Comparison of ENCODE assay signal across 8 cellular contexts in genomic region chr14:103074699-103075341, GRCh38. TPM values are rescaled to one million over a fixed set of nuclear protein-coding genes. Genes with fewer than 3 reads are reported as not detected.
A peak's percentile ranks its signal among the peaks of the same experiment; 100 is the strongest.
DNase-seq lines count a peak whose midpoint lies in the region; ATAC-seq, FAIRE-seq and TF ChIP-seq lines count a peak whose summit lies in the region.

No MANE protein-coding gene starts in this region.

- H4K20me1 ChIP-seq in GM12878 (ENCODE audit: control insufficient read depth, insufficient read depth) (no peaks in the 10 kb centered on the region), HepG2 (ENCODE audit: insufficient read depth, low read length) (no peaks in the 10 kb centered on the region)

- ATAC-seq in GM12878 (peak; percentile 2; the same call in 1 of the 3 replicates), HepG2 (peak; percentile 42), upper lobe of right lung (peak; percentile 70), GM19463 (IDR thresholded peaks at IDR 0.05; ENCODE audit: unreplicated experiment) (no peak)

- TF ChIP-seq EP300 in GM12878 (IDR thresholded peaks at IDR 0.05; ENCODE audit: borderline replicate concordance in 1 of 2, control insufficient read depth in 1 of 2, low read depth in 2 of 2, low read length in 2 of 2) (no peak), HepG2 (IDR thresholded peaks at IDR 0.05; ENCODE audit: low read depth in 2 of 2, low read length in 2 of 2) (no peak), HepG2 (CRISPR knock-in tag; IDR thresholded peaks at IDR 0.05; ENCODE audit: borderline replicate concordance) (no peak)

- H3K4me1 ChIP-seq in GM12878 (ENCODE audit: control insufficient read depth, insufficient read depth, low read length) (peaks cover 8% of the 10 kb centered on the region), HepG2 (ENCODE audit: insufficient read depth, low read length) (peaks cover 71% of the 10 kb centered on the region), upper lobe of right lung (peaks cover 21% of the 10 kb centered on the region)

- in situ Hi-C loops in GM12878 (cut with MboI), result loop anchor here (5.0 kb wide), 1 partner anchor 217 kb away; no protein-coding TSS in a partner anchor
- in situ Hi-C loops in HepG2 (cut with HindIII; ENCODE audit: extremely low pct_ligation_motif_present, low pct_unique_long_range_greater_than_20kb), result loop anchor here (5.0 kb wide), 1 partner anchor 217 kb away; no protein-coding TSS in a partner anchor

- H3K36me3 ChIP-seq in GM12878 (ENCODE audit: control insufficient read depth in 2 of 2, insufficient read depth in 2 of 2, low read length in 1 of 2) (no peaks in the 10 kb centered on the region), HepG2 (replicated peaks in 1 of 2; ENCODE audit: control insufficient read depth in 1 of 2, insufficient read depth in 2 of 2, low read length in 2 of 2) (no peaks in the 10 kb centered on the region), upper lobe of right lung (no peaks in the 10 kb centered on the region)

- RAD21 ChIA-PET in GM12878 (lab: Charles Lee; ENCODE audit: unreplicated experiment), result interaction anchor here (0.6 to 2.3 kb wide), 10 partner anchors 13 to 382 kb away, joined by 3 to 14 read pairs (median 6); no protein-coding TSS in a partner anchor

- H3K79me2 ChIP-seq in GM12878 (ENCODE audit: control insufficient read depth, insufficient read depth, low read length) (no peaks in the 10 kb centered on the region), HepG2 (ENCODE audit: insufficient read depth, low read length) (no peaks in the 10 kb centered on the region)

- TF ChIP-seq RAD21 in GM12878 (IDR thresholded peaks at IDR 0.05; ENCODE audit: insufficient read depth, low read depth, low read length) (no peak), HepG2 (CRISPR knock-in tag; IDR thresholded peaks at IDR 0.05) (no peak)

- DNase-seq in stimulated activated naive CD4-positive, alpha-beta T cell treated with Interleukin-2 at 50 U/mL for 16 hours (lab: John Stamatoyannopoulos, UW), result peak; percentile 13
- DNase-seq in stimulated activated naive CD4-positive, alpha-beta T cell (lab: John Stamatoyannopoulos, UW), result no peak
- DNase-seq in GM12878 (ENCODE audit: low read depth, low spot score) (no peak), HepG2 (ENCODE audit: low spot score) (peak; percentile 70), upper lobe of right lung (peak; percentile 96), cerebellum (ENCODE audit: low spot score) (no peak), AML-193 (lab: John Stamatoyannopoulos, UW) (no peak)

- H3K27me3 ChIP-seq in GM12878 (replicated peaks in 1 of 2; ENCODE audit: control insufficient read depth in 2 of 2, insufficient read depth in 2 of 2, low read length in 1 of 2) (no peaks in the 10 kb centered on the region; a peak in 2 of 4 replicates), HepG2 (ENCODE audit: control insufficient read depth in 1 of 2, insufficient read depth in 2 of 2, low read length in 2 of 2) (peaks cover 5 to 49% of the 10 kb centered on the region in 2 experiments; a peak in 4 of 5 replicates), upper lobe of right lung (no peaks in the 10 kb centered on the region)

- peak overlapping the region; percentile 84; the same call in 1 of the 2 replicates for H2AFZ ChIP-seq in GM12878 (ENCODE audit: control insufficient read depth, low read depth, low read length)
- H2AFZ ChIP-seq in HepG2 (ENCODE audit: low read length), result no peak overlapping the region

- peak overlapping the region; percentile 84 for H3K4me2 ChIP-seq in GM12878 (ENCODE audit: control insufficient read depth, insufficient read depth)
- H3K4me2 ChIP-seq in HepG2 (ENCODE audit: low read depth, low read length), result peak overlapping the region; percentile 76

- BruUV-seq in GM12878 (replicated peaks; lab: Mats Ljungman, UMichigan) (no TSS peak), HepG2 (replicated peaks; lab: Mats Ljungman, UMichigan) (no TSS peak)

- TF ChIP-seq CTCF in GM12878 (IDR thresholded peaks at IDR 0.05 in 2 of 3, conservative IDR thresholded peaks at IDR 0.05 in 1 of 3; ENCODE audit: control insufficient read depth in 2 of 3, extremely low read depth in 1 of 3, insufficient read depth in 1 of 3, low read depth in 3 of 3, low read length in 3 of 3) (no peak), HepG2 (CRISPR knock-in tag; IDR thresholded peaks at IDR 0.05) (no peak), upper lobe of right lung (IDR thresholded peaks at IDR 0.05) (no peak)

- TF ChIP-seq POLR2A in GM12878 (IDR thresholded peaks at IDR 0.05; ENCODE audit: low read depth, low read length) (no peak), HepG2 (IDR thresholded peaks at IDR 0.05; ENCODE audit: insufficient read depth in 1 of 2, low read depth in 2 of 2, low read length in 2 of 2) (no peak)

- peak overlapping the region; percentile 67; the same call in 1 of the 2 replicates for H3K4me3 ChIP-seq in GM12878
- peak overlapping the region; percentile 56 to 76 (median 62) for H3K4me3 ChIP-seq in HepG2 (replicated peaks in 1 of 3; ENCODE audit: insufficient read depth in 1 of 3, low read depth in 2 of 3, low read length in 3 of 3)
- H3K4me3 ChIP-seq in upper lobe of right lung, result peak overlapping the region; percentile 50

- intact Hi-C loops in GM12878 (cut with micrococcal nuclease; ENCODE audit: unreplicated experiment) (loop anchor here (1.0 kb wide), 1 partner anchor 65 kb away; no protein-coding TSS in a partner anchor), HepG2 (cut with micrococcal nuclease; ENCODE audit: unreplicated experiment) (no loop called here), upper lobe of right lung (cut with DNase I) (no loop called here)

- CTCF ChIA-PET in GM12878 (lab: Yijun Ruan, JAX) (interaction anchor here (0.6 to 4.3 kb wide), 14 partner anchors 21 to 499 kb away, joined by 3 to 25 read pairs (median 6); partner anchors contain the start of gene EXOC3L4), HepG2 (lab: Yijun Ruan, JAX; ENCODE audit: low intra/inter-chr PET ratio, low total read pairs) (interaction anchor here (1.7 kb wide), 1 partner anchor 218 kb away, joined by 6 read pairs; no protein-coding TSS in a partner anchor)

- no peak for FAIRE-seq in GM12878 (lab: Jason Lieb, UNC)
- no peak for FAIRE-seq in HepG2 (lab: Jason Lieb, UNC)

- H3K9ac ChIP-seq in GM12878 (ENCODE audit: control insufficient read depth, insufficient read depth, low read length), result no peak overlapping the region; the same call in 1 of the 2 replicates
- H3K9ac ChIP-seq in HepG2 (ENCODE audit: insufficient read depth, low read depth, low read length), result peak overlapping the region; percentile 32

- SMC1A ChIA-PET in GM12878 (lab: Charles Lee; ENCODE audit: uncharacterized antibody, unreplicated experiment), result interaction anchor here (0.8 to 2.2 kb wide), 10 partner anchors 9 to 424 kb away, joined by 3 to 7 read pairs (median 4); no protein-coding TSS in a partner anchor

- POLR2A ChIA-PET in GM12878 (lab: Charles Lee) (no interaction called here), HepG2 (lab: Yijun Ruan, JAX) (interaction anchor here (1.0 to 3.1 kb wide), 6 partner anchors 20 to 380 kb away, joined by 3 to 26 read pairs (median 10); partner anchors contain the start of genes EIF5 and EXOC3L4)

- WGBS in GM12878 (ENCODE audit: insufficient coverage, insufficient replicate concordance, low lambda C conversion rate, missing lambda C conversion rate), result 16% methylated on average over 17 of the region's 21 CpGs
- WGBS in HepG2 (ENCODE audit: low lambda C conversion rate), result 0% methylated on average over 2 of the region's 21 CpGs

- H3K27ac ChIP-seq in GM12878 (ENCODE audit: control insufficient read depth, insufficient read depth) (no peak overlapping the region), HepG2 (ENCODE audit: extremely low read length, insufficient read depth, low read length) (no peak overlapping the region), upper lobe of right lung (peak overlapping the region; percentile 88)

- H3K9me3 ChIP-seq in GM12878 (replicated peaks; ENCODE audit: control insufficient read depth, insufficient read depth, low read length), result no peaks in the 10 kb centered on the region
- H3K9me3 ChIP-seq in HepG2 (ENCODE audit: low read length), result no peaks in the 10 kb centered on the region
- H3K9me3 ChIP-seq in upper lobe of right lung, result no peaks in the 10 kb centered on the region

RNA-seq across cellular contexts. Expression of gene LBHD2, which starts 9.2 kb away (rescaled TPM):
- total RNA-seq in GM12878 (2013; cell fraction: nucleolus; rRNA removed), result not detected in 2 replicates
- total RNA-seq in GM12878 (2014; rRNA removed) (not detected in 2 replicates), GM12878 (2014; rRNA removed; fragmentation: Illumina TruSeq; extraction: Trizol) (not detected in 2 replicates), GM12878 (2021) (not detected in 2 replicates), HepG2 (2016; rRNA removed; fragmentation: Illumina TruSeq; extraction: Trizol) (0.72 and 1.00 TPM in 2 replicates), upper lobe of right lung (not detected), cerebellum (not detected)
- polyA plus RNA-seq in GM12878 (2011; ENCODE audit: low read depth), result not detected
- polyA plus RNA-seq in GM12878 (2011; rRNA removed) (not detected in 2 replicates), GM12878 (2014; fragmentation: Illumina TruSeq; extraction: Trizol) (not detected in 2 replicates), GM12878 (2014; fragmentation: Nextera tagmentation; extraction: Ambion mirVana) (not detected), GM12878 (2014; rRNA removed) (not detected in 2 replicates), GM12878 (2016; fragmentation: Nextera tagmentation; extraction: Ambion mirVana) (not detected), HepG2 (2011; rRNA removed) (0.67 and 0.95 TPM in 2 replicates)
- not detected in 2 replicates for polyA plus RNA-seq in GM12878 (2011; cell fraction: cytosol; rRNA removed)
- polyA plus RNA-seq in GM12878 (2011; cell fraction: nucleus; rRNA removed), result not detected in 2 replicates
- polyA plus RNA-seq in GM12878 (2012), result not detected in 2 replicates
- not detected in 2 replicates for polyA minus RNA-seq in GM12878 (2011; rRNA and poly(A)+ RNA removed)
- polyA minus RNA-seq in GM12878 (2011; cell fraction: cytosol; rRNA and poly(A)+ RNA removed), result not detected in 2 replicates
- polyA minus RNA-seq in GM12878 (2011; cell fraction: nucleus; rRNA and poly(A)+ RNA removed), result not detected in 2 replicates
- total RNA-seq in HepG2 (2016; cell fraction: cytosol; rRNA removed; fragmentation: Illumina TruSeq; extraction: Trizol; ENCODE audit: low read depth), result 2.3 and 2.8 TPM in 2 replicates
- total RNA-seq in HepG2 (2016; cell fraction: insoluble cytoplasmic fraction; rRNA removed; fragmentation: Illumina TruSeq; extraction: Trizol), result 0.37 and 0.39 TPM in 2 replicates
- total RNA-seq in HepG2 (2016; cell fraction: membrane; rRNA removed; fragmentation: Illumina TruSeq; extraction: Trizol), result 1.1 and 4.0 TPM in 2 replicates
- total RNA-seq in HepG2 (2016; cell fraction: nucleus; rRNA removed; fragmentation: Illumina TruSeq; extraction: Trizol), result not detected in 2 replicates
- polyA plus RNA-seq in HepG2 (2011; cell fraction: cytosol; rRNA removed), result 0.85 and 2.1 TPM in 2 replicates
- 0.64 and 1.0 TPM in 2 replicates for polyA plus RNA-seq in HepG2 (2011; cell fraction: nucleus; rRNA removed)
- 0.40 and 0.72 TPM in 2 replicates for polyA plus RNA-seq in HepG2 (2012)
- polyA plus RNA-seq in HepG2 (2016; cell fraction: cytosol; fragmentation: Illumina TruSeq; extraction: Trizol; ENCODE audit: low read depth), result 2.9 and 3.8 TPM in 2 replicates
- 0.36 and 0.88 TPM in 2 replicates for polyA plus RNA-seq in HepG2 (2016; cell fraction: insoluble cytoplasmic fraction; fragmentation: Illumina TruSeq; extraction: Trizol; ENCODE audit: low read depth)
- 0.86 and 1.1 TPM in 2 replicates for polyA plus RNA-seq in HepG2 (2016; cell fraction: membrane; fragmentation: Illumina TruSeq; extraction: Trizol; ENCODE audit: low read depth)
- polyA plus RNA-seq in HepG2 (2016; cell fraction: nucleus; fragmentation: Illumina TruSeq; extraction: Trizol; ENCODE audit: insufficient read depth, low read depth), result 0.73 and 0.75 TPM in 2 replicates
- 0.30 TPM in 1 of 2 replicates, not detected in the other for polyA minus RNA-seq in HepG2 (2011; rRNA and poly(A)+ RNA removed; ENCODE audit: low replicate concordance)
- not detected in 2 replicates for polyA minus RNA-seq in HepG2 (2011; cell fraction: cytosol; rRNA and poly(A)+ RNA removed)
- polyA minus RNA-seq in HepG2 (2011; cell fraction: nucleus; rRNA and poly(A)+ RNA removed), result not detected in 2 replicates

RNA-seq across cellular contexts. Expression of gene CDC42BPB, which starts 17.5 kb away (rescaled TPM):
- total RNA-seq in GM12878 (2013; cell fraction: nucleolus; rRNA removed), result 103 and 127 TPM in 2 replicates
- total RNA-seq in GM12878 (2014; rRNA removed), result 15.3 and 19.9 TPM in 2 replicates
- total RNA-seq in GM12878 (2014; rRNA removed; fragmentation: Illumina TruSeq; extraction: Trizol), result 10.0 and 10.7 TPM in 2 replicates
- 20.3 and 22.0 TPM in 2 replicates for total RNA-seq in GM12878 (2021)
- 9.3 TPM for polyA plus RNA-seq in GM12878 (2011; ENCODE audit: low read depth)
- polyA plus RNA-seq in GM12878 (2011; rRNA removed), result 17.4 and 22.1 TPM in 2 replicates
- polyA plus RNA-seq in GM12878 (2011; cell fraction: cytosol; rRNA removed), result 23.8 and 26.2 TPM in 2 replicates
- polyA plus RNA-seq in GM12878 (2011; cell fraction: nucleus; rRNA removed), result 61.2 and 90.5 TPM in 2 replicates
- 12.2 and 14.2 TPM in 2 replicates for polyA plus RNA-seq in GM12878 (2012)
- 8.4 and 15.9 TPM in 2 replicates for polyA plus RNA-seq in GM12878 (2014; fragmentation: Illumina TruSeq; extraction: Trizol)
- polyA plus RNA-seq in GM12878 (2014; fragmentation: Nextera tagmentation; extraction: Ambion mirVana), result under 1 TPM; 0.42 to 0.46 TPM
- polyA plus RNA-seq in GM12878 (2014; rRNA removed), result 18.3 and 23.6 TPM in 2 replicates
- 1 to 10 TPM in 1 of 2 experiments, under 1 TPM in 1; 0.82 to 1.7 TPM for polyA plus RNA-seq in GM12878 (2016; fragmentation: Nextera tagmentation; extraction: Ambion mirVana)
- polyA minus RNA-seq in GM12878 (2011; rRNA and poly(A)+ RNA removed), result 44.8 and 46.7 TPM in 2 replicates
- 14.2 and 15.8 TPM in 2 replicates for polyA minus RNA-seq in GM12878 (2011; cell fraction: cytosol; rRNA and poly(A)+ RNA removed)
- polyA minus RNA-seq in GM12878 (2011; cell fraction: nucleus; rRNA and poly(A)+ RNA removed), result 20.3 and 38.5 TPM in 2 replicates
- 19.7 and 20.2 TPM in 2 replicates for total RNA-seq in HepG2 (2016; rRNA removed; fragmentation: Illumina TruSeq; extraction: Trizol)
- 5.5 and 5.6 TPM in 2 replicates for total RNA-seq in HepG2 (2016; cell fraction: cytosol; rRNA removed; fragmentation: Illumina TruSeq; extraction: Trizol; ENCODE audit: low read depth)
- 15.3 and 20.6 TPM in 2 replicates for total RNA-seq in HepG2 (2016; cell fraction: insoluble cytoplasmic fraction; rRNA removed; fragmentation: Illumina TruSeq; extraction: Trizol)
- total RNA-seq in HepG2 (2016; cell fraction: membrane; rRNA removed; fragmentation: Illumina TruSeq; extraction: Trizol), result 7.4 and 7.9 TPM in 2 replicates
- total RNA-seq in HepG2 (2016; cell fraction: nucleus; rRNA removed; fragmentation: Illumina TruSeq; extraction: Trizol), result 21.4 and 24.6 TPM in 2 replicates
- 32.3 and 33.3 TPM in 2 replicates for polyA plus RNA-seq in HepG2 (2011; rRNA removed)
- polyA plus RNA-seq in HepG2 (2011; cell fraction: cytosol; rRNA removed), result 14.7 and 18.8 TPM in 2 replicates
- polyA plus RNA-seq in HepG2 (2011; cell fraction: nucleus; rRNA removed), result 82.2 and 87.0 TPM in 2 replicates
- polyA plus RNA-seq in HepG2 (2012), result 23.1 and 30.9 TPM in 2 replicates
- polyA plus RNA-seq in HepG2 (2016; cell fraction: cytosol; fragmentation: Illumina TruSeq; extraction: Trizol; ENCODE audit: low read depth), result 0.78 and 1.0 TPM in 2 replicates
- 10.5 and 14.1 TPM in 2 replicates for polyA plus RNA-seq in HepG2 (2016; cell fraction: insoluble cytoplasmic fraction; fragmentation: Illumina TruSeq; extraction: Trizol; ENCODE audit: low read depth)
- 3.0 and 3.4 TPM in 2 replicates for polyA plus RNA-seq in HepG2 (2016; cell fraction: membrane; fragmentation: Illumina TruSeq; extraction: Trizol; ENCODE audit: low read depth)
- polyA plus RNA-seq in HepG2 (2016; cell fraction: nucleus; fragmentation: Illumina TruSeq; extraction: Trizol; ENCODE audit: insufficient read depth, low read depth), result 45.7 and 47.5 TPM in 2 replicates
- polyA minus RNA-seq in HepG2 (2011; rRNA and poly(A)+ RNA removed; ENCODE audit: low replicate concordance), result 93.6 and 143 TPM in 2 replicates
- 23.7 and 25.9 TPM in 2 replicates for polyA minus RNA-seq in HepG2 (2011; cell fraction: cytosol; rRNA and poly(A)+ RNA removed)
- 38.8 and 39.3 TPM in 2 replicates for polyA minus RNA-seq in HepG2 (2011; cell fraction: nucleus; rRNA and poly(A)+ RNA removed)
- total RNA-seq in upper lobe of right lung, result 102 TPM
- 102 TPM for total RNA-seq in cerebellum

RNA-seq across cellular contexts. Expression of gene EXOC3L4, which starts 19.7 kb away (rescaled TPM):
- total RNA-seq in GM12878 (2013; cell fraction: nucleolus; rRNA removed), result not detected in 2 replicates
- total RNA-seq in GM12878 (2014; rRNA removed) (not detected in 2 replicates), GM12878 (2014; rRNA removed; fragmentation: Illumina TruSeq; extraction: Trizol) (not detected in 2 replicates), GM12878 (2021) (not detected in 2 replicates), HepG2 (2016; rRNA removed; fragmentation: Illumina TruSeq; extraction: Trizol) (11.3 and 27.0 TPM in 2 replicates), upper lobe of right lung (4.2 TPM), cerebellum (0.36 TPM)
- not detected for polyA plus RNA-seq in GM12878 (2011; ENCODE audit: low read depth)
- polyA plus RNA-seq in GM12878 (2011; rRNA removed) (not detected in 2 replicates), GM12878 (2014; fragmentation: Illumina TruSeq; extraction: Trizol) (not detected in 2 replicates), GM12878 (2014; fragmentation: Nextera tagmentation; extraction: Ambion mirVana) (not detected), GM12878 (2014; rRNA removed) (not detected in 2 replicates), GM12878 (2016; fragmentation: Nextera tagmentation; extraction: Ambion mirVana) (not detected), HepG2 (2011; rRNA removed) (11.8 and 21.2 TPM in 2 replicates)
- polyA plus RNA-seq in GM12878 (2011; cell fraction: cytosol; rRNA removed), result not detected in 2 replicates
- 0.15 TPM in 1 of 2 replicates, not detected in the other for polyA plus RNA-seq in GM12878 (2011; cell fraction: nucleus; rRNA removed)
- polyA plus RNA-seq in GM12878 (2012), result not detected in 2 replicates
- not detected in 2 replicates for polyA minus RNA-seq in GM12878 (2011; rRNA and poly(A)+ RNA removed)
- polyA minus RNA-seq in GM12878 (2011; cell fraction: cytosol; rRNA and poly(A)+ RNA removed), result not detected in 2 replicates
- polyA minus RNA-seq in GM12878 (2011; cell fraction: nucleus; rRNA and poly(A)+ RNA removed), result not detected in 2 replicates
- total RNA-seq in HepG2 (2016; cell fraction: cytosol; rRNA removed; fragmentation: Illumina TruSeq; extraction: Trizol; ENCODE audit: low read depth), result 6.3 and 6.7 TPM in 2 replicates
- total RNA-seq in HepG2 (2016; cell fraction: insoluble cytoplasmic fraction; rRNA removed; fragmentation: Illumina TruSeq; extraction: Trizol), result 9.0 and 28.6 TPM in 2 replicates
- total RNA-seq in HepG2 (2016; cell fraction: membrane; rRNA removed; fragmentation: Illumina TruSeq; extraction: Trizol), result 11.1 and 11.5 TPM in 2 replicates
- total RNA-seq in HepG2 (2016; cell fraction: nucleus; rRNA removed; fragmentation: Illumina TruSeq; extraction: Trizol), result 32.0 and 33.7 TPM in 2 replicates
- polyA plus RNA-seq in HepG2 (2011; cell fraction: cytosol; rRNA removed), result 10.4 and 15.5 TPM in 2 replicates
- polyA plus RNA-seq in HepG2 (2011; cell fraction: nucleus; rRNA removed), result 157 and 161 TPM in 2 replicates
- 12.5 and 20.1 TPM in 2 replicates for polyA plus RNA-seq in HepG2 (2012)
- 4.1 and 4.2 TPM in 2 replicates for polyA plus RNA-seq in HepG2 (2016; cell fraction: cytosol; fragmentation: Illumina TruSeq; extraction: Trizol; ENCODE audit: low read depth)
- 7.6 and 10.6 TPM in 2 replicates for polyA plus RNA-seq in HepG2 (2016; cell fraction: insoluble cytoplasmic fraction; fragmentation: Illumina TruSeq; extraction: Trizol; ENCODE audit: low read depth)
- polyA plus RNA-seq in HepG2 (2016; cell fraction: membrane; fragmentation: Illumina TruSeq; extraction: Trizol; ENCODE audit: low read depth), result 6.1 and 7.1 TPM in 2 replicates
- polyA plus RNA-seq in HepG2 (2016; cell fraction: nucleus; fragmentation: Illumina TruSeq; extraction: Trizol; ENCODE audit: insufficient read depth, low read depth), result 105 and 107 TPM in 2 replicates
- 0.28 and 10.1 TPM in 2 replicates for polyA minus RNA-seq in HepG2 (2011; rRNA and poly(A)+ RNA removed; ENCODE audit: low replicate concordance)
- polyA minus RNA-seq in HepG2 (2011; cell fraction: cytosol; rRNA and poly(A)+ RNA removed), result 3.4 and 5.3 TPM in 2 replicates
- polyA minus RNA-seq in HepG2 (2011; cell fraction: nucleus; rRNA and poly(A)+ RNA removed), result 24.7 and 29.2 TPM in 2 replicates

RNA-seq across cellular contexts. Expression of gene TNFAIP2, which starts 48.4 kb away (rescaled TPM):
- 228 and 277 TPM in 2 replicates for total RNA-seq in GM12878 (2013; cell fraction: nucleolus; rRNA removed)
- 75.4 and 81.6 TPM in 2 replicates for total RNA-seq in GM12878 (2014; rRNA removed)
- 51.0 and 58.3 TPM in 2 replicates for total RNA-seq in GM12878 (2014; rRNA removed; fragmentation: Illumina TruSeq; extraction: Trizol)
- total RNA-seq in GM12878 (2021), result 107 and 116 TPM in 2 replicates
- polyA plus RNA-seq in GM12878 (2011; ENCODE audit: low read depth), result 25.2 TPM
- 38.5 and 66.7 TPM in 2 replicates for polyA plus RNA-seq in GM12878 (2011; rRNA removed)
- polyA plus RNA-seq in GM12878 (2011; cell fraction: cytosol; rRNA removed), result 82.8 and 101 TPM in 2 replicates
- 340 and 362 TPM in 2 replicates for polyA plus RNA-seq in GM12878 (2011; cell fraction: nucleus; rRNA removed)
- polyA plus RNA-seq in GM12878 (2012), result 41.1 and 61.7 TPM in 2 replicates
- polyA plus RNA-seq in GM12878 (2014; fragmentation: Illumina TruSeq; extraction: Trizol), result 36.8 and 67.5 TPM in 2 replicates
- 100 to 1,000 TPM in 1 of 2 experiments, 10 to 100 TPM in 1; 85.6 to 106 TPM for polyA plus RNA-seq in GM12878 (2014; fragmentation: Nextera tagmentation; extraction: Ambion mirVana)
- polyA plus RNA-seq in GM12878 (2014; rRNA removed), result 137 and 150 TPM in 2 replicates
- 1 to 10 TPM; 7.1 TPM for polyA plus RNA-seq in GM12878 (2016; fragmentation: Nextera tagmentation; extraction: Ambion mirVana)
- 29.0 and 63.6 TPM in 2 replicates for polyA minus RNA-seq in GM12878 (2011; rRNA and poly(A)+ RNA removed)
- polyA minus RNA-seq in GM12878 (2011; cell fraction: cytosol; rRNA and poly(A)+ RNA removed), result 40.4 and 44.5 TPM in 2 replicates
- 25.3 and 36.6 TPM in 2 replicates for polyA minus RNA-seq in GM12878 (2011; cell fraction: nucleus; rRNA and poly(A)+ RNA removed)
- total RNA-seq in HepG2 (2016; rRNA removed; fragmentation: Illumina TruSeq; extraction: Trizol), result 0.45 and 0.46 TPM in 2 replicates
- total RNA-seq in HepG2 (2016; cell fraction: cytosol; rRNA removed; fragmentation: Illumina TruSeq; extraction: Trizol; ENCODE audit: low read depth), result not detected in 2 replicates
- total RNA-seq in HepG2 (2016; cell fraction: insoluble cytoplasmic fraction; rRNA removed; fragmentation: Illumina TruSeq; extraction: Trizol), result 0.45 and 0.67 TPM in 2 replicates
- 0.31 and 0.40 TPM in 2 replicates for total RNA-seq in HepG2 (2016; cell fraction: membrane; rRNA removed; fragmentation: Illumina TruSeq; extraction: Trizol)
- total RNA-seq in HepG2 (2016; cell fraction: nucleus; rRNA removed; fragmentation: Illumina TruSeq; extraction: Trizol), result 0.34 and 0.94 TPM in 2 replicates
- polyA plus RNA-seq in HepG2 (2011; rRNA removed), result 0.91 and 1.5 TPM in 2 replicates
- polyA plus RNA-seq in HepG2 (2011; cell fraction: cytosol; rRNA removed), result 0.28 and 0.81 TPM in 2 replicates
- 7.5 and 18.0 TPM in 2 replicates for polyA plus RNA-seq in HepG2 (2011; cell fraction: nucleus; rRNA removed)
- 0.36 and 0.61 TPM in 2 replicates for polyA plus RNA-seq in HepG2 (2012)
- not detected in 2 replicates for polyA plus RNA-seq in HepG2 (2016; cell fraction: cytosol; fragmentation: Illumina TruSeq; extraction: Trizol; ENCODE audit: low read depth)
- polyA plus RNA-seq in HepG2 (2016; cell fraction: insoluble cytoplasmic fraction; fragmentation: Illumina TruSeq; extraction: Trizol; ENCODE audit: low read depth), result 0.16 and 0.42 TPM in 2 replicates
- 0.18 and 0.23 TPM in 2 replicates for polyA plus RNA-seq in HepG2 (2016; cell fraction: membrane; fragmentation: Illumina TruSeq; extraction: Trizol; ENCODE audit: low read depth)
- 0.83 and 1.8 TPM in 2 replicates for polyA plus RNA-seq in HepG2 (2016; cell fraction: nucleus; fragmentation: Illumina TruSeq; extraction: Trizol; ENCODE audit: insufficient read depth, low read depth)
- 2.4 and 123 TPM in 2 replicates for polyA minus RNA-seq in HepG2 (2011; rRNA and poly(A)+ RNA removed; ENCODE audit: low replicate concordance)
- polyA minus RNA-seq in HepG2 (2011; cell fraction: cytosol; rRNA and poly(A)+ RNA removed), result 0.79 and 1.2 TPM in 2 replicates
- 1.5 and 2.1 TPM in 2 replicates for polyA minus RNA-seq in HepG2 (2011; cell fraction: nucleus; rRNA and poly(A)+ RNA removed)
- total RNA-seq in upper lobe of right lung, result 158 TPM
- 8.6 TPM for total RNA-seq in cerebellum

Comparison
In these comparisons a context has a peak if more than half of its experiments do, and no peak if none do; other contexts are left out.
1. DNase-seq: peak in stimulated activated naive CD4-positive, alpha-beta T cell treated with Interleukin-2 at 50 U/mL for 16 hours (single experiment), HepG2 (single experiment) and upper lobe of right lung (single experiment); none in stimulated activated naive CD4-positive, alpha-beta T cell (0 of 6), GM12878 (single experiment), cerebellum (single experiment) and AML-193 (0 of 2).
2. Peak in every context shown above with its lines, with median percentiles within 50 percentile points of each other: H3K4me3 ChIP-seq.